13 cellular contexts compared by ENCODE assay signal in genomic region chr2:69483024-69483423, GRCh38. TPM values are rescaled to one million over a fixed set of nuclear protein-coding genes. Genes with fewer than 3 reads are reported as not detected.
DNase-seq lines count a peak whose midpoint lies in the region; ATAC-seq and TF ChIP-seq lines count a peak whose summit lies in the region.
"Had no signal": no experiment of that assay in that cellular context is flagged by ENCODE, and none has a peak within 500 bp of the region (broad histone marks: within the 10 kb centered on the region; RNA-seq: fewer than 3 reads in every experiment).

No MANE protein-coding gene starts in this region.

- H3K36me3 Mint-ChIP-seq in activated T-cell treated with anti-CD3 and anti-CD28 coated beads, Interleukin-2, amount 50 U/mL, for 72 hours (ENCODE audit: insufficient read depth in 2 of 2), result peaks cover 1 to 10% of the 10 kb centered on the region in 2 donors

- no peak overlapping the region for H3K4me3 ChIP-seq in subcutaneous abdominal adipose tissue (ENCODE audit: low read depth in 1 of 5, low read length in 5 of 5)
- H3K4me3 ChIP-seq: GM23248 had no signal

- H3K4me1 ChIP-seq in subcutaneous abdominal adipose tissue (ENCODE audit: control insufficient read depth in 5 of 5, insufficient read depth in 5 of 5, low read length in 5 of 5) (peaks cover 5 to 36% (median 25%) of the 10 kb centered on the region in 5 donors), foreskin keratinocyte (no peaks in the 10 kb centered on the region)

- H3K27me3 Mint-ChIP-seq in activated T-cell treated with anti-CD3 and anti-CD28 coated beads, Interleukin-2, amount 50 U/mL, for 72 hours (ENCODE audit: low read depth), result no peaks in the 10 kb centered on the region
- H3K27me3 Mint-ChIP-seq: activated naive CD4-positive, alpha-beta T cell treated with anti-CD3 and anti-CD28 coated beads, Interleukin-2, amount 10 ng/mL, durations not matched to agents 7 days and 5 days; central memory CD8-positive, alpha-beta T cell had no signal

- peak; percentile 39 to 63 for ATAC-seq in activated T-cell treated with anti-CD3 and anti-CD28 coated beads, Interleukin-2, amount 50 U/mL, for 72 hours (replicated peaks in 1 of 2)
- no peak for ATAC-seq in foreskin keratinocyte
- ATAC-seq: activated CD8-positive, alpha-beta T cell treated with anti-CD3 and anti-CD28 coated beads, Interleukin-2, amount 10 ng/mL, durations not matched to agents 7 days and 5 days had no signal

- H3K27me3 ChIP-seq in subcutaneous abdominal adipose tissue (ENCODE audit: control insufficient read depth in 5 of 5, insufficient read depth in 4 of 5, low read length in 5 of 5), result no peaks in the 10 kb centered on the region
- H3K27me3 ChIP-seq in foreskin keratinocyte, result no peaks in the 10 kb centered on the region

- H3K9ac ChIP-seq in subcutaneous abdominal adipose tissue (ENCODE audit: low read length in 5 of 5), result no peak overlapping the region
- H3K9ac ChIP-seq: GM23248 had no signal

- peak overlapping the region; percentile 83 for H3K27ac Mint-ChIP-seq in activated T-cell treated with anti-CD3 and anti-CD28 coated beads, Interleukin-2, amount 50 U/mL, for 72 hours
- H3K27ac Mint-ChIP-seq: activated CD8-positive, alpha-beta T cell treated with anti-CD3 and anti-CD28 coated beads, Interleukin-2, amount 10 ng/mL, durations not matched to agents 7 days and 5 days; activated naive CD4-positive, alpha-beta T cell treated with anti-CD3 and anti-CD28 coated beads, Interleukin-2, amount 10 ng/mL, durations not matched to agents 7 days and 5 days had no signal

- DNase-seq in activated T-cell treated with anti-CD3 and anti-CD28 coated beads, Interleukin-2, amount 50 U/mL, for 72 hours, result no peak
- no peak for DNase-seq in activated T-cell treated with anti-CD3 and anti-CD28 coated beads, Interleukin-2, amount 50 U/mL, for 48 hours
- DNase-seq in RPMI7951 (ENCODE audit: low read depth) (peak; percentile 19), glomerular visceral epithelial cell (ENCODE audit: extremely low spot score) (peak; percentile 36), T-helper 1 cell (no peak), foreskin keratinocyte (no peak), iPS-NIHi7 (ENCODE audit: extremely low spot score) (no peak)
- DNase-seq: activated CD8-positive, alpha-beta T cell treated with anti-CD3 and anti-CD28 coated beads, Interleukin-2, amount 10 ng/mL, durations not matched to agents 7 days and 5 days; activated naive CD4-positive, alpha-beta T cell treated with anti-CD3 and anti-CD28 coated beads, Interleukin-2, amount 10 ng/mL, durations not matched to agents 7 days and 5 days; AML-193; GM23248 had no signal

- peaks cover 6 to 20% (median 8%) of the 10 kb centered on the region in 5 donors for H3K36me3 ChIP-seq in subcutaneous abdominal adipose tissue (ENCODE audit: control insufficient read depth in 5 of 5, insufficient read depth in 5 of 5, low read length in 5 of 5)

- TF ChIP-seq CTCF in foreskin keratinocyte (conservative IDR thresholded peaks at IDR 0.05), result no peak

- H3K4me3 Mint-ChIP-seq in activated T-cell treated with anti-CD3 and anti-CD28 coated beads, Interleukin-2, amount 50 U/mL, for 72 hours, result no peak overlapping the region
- H3K4me3 Mint-ChIP-seq: activated CD8-positive, alpha-beta T cell treated with anti-CD3 and anti-CD28 coated beads, Interleukin-2, amount 10 ng/mL, durations not matched to agents 7 days and 5 days; activated naive CD4-positive, alpha-beta T cell treated with anti-CD3 and anti-CD28 coated beads, Interleukin-2, amount 10 ng/mL, durations not matched to agents 7 days and 5 days; central memory CD8-positive, alpha-beta T cell had no signal

- H3K9me3 Mint-ChIP-seq in activated T-cell treated with anti-CD3 and anti-CD28 coated beads, Interleukin-2, amount 50 U/mL, for 72 hours, result no peaks in the 10 kb centered on the region
- H3K9me3 Mint-ChIP-seq: activated naive CD4-positive, alpha-beta T cell treated with anti-CD3 and anti-CD28 coated beads, Interleukin-2, amount 10 ng/mL, durations not matched to agents 7 days and 5 days; central memory CD8-positive, alpha-beta T cell had no signal

- H3K9me3 ChIP-seq in subcutaneous abdominal adipose tissue (ENCODE audit: control insufficient read depth in 5 of 5, low read length in 5 of 5), result no peaks in the 10 kb centered on the region

- peaks cover 52% of the 10 kb centered on the region for H3K4me1 Mint-ChIP-seq in activated T-cell treated with anti-CD3 and anti-CD28 coated beads, Interleukin-2, amount 50 U/mL, for 72 hours (ENCODE audit: low read depth)

- peak overlapping the region; percentile 82 for H3K27ac ChIP-seq in subcutaneous abdominal adipose tissue (ENCODE audit: low read depth, low read length)
- no peak overlapping the region for H3K27ac ChIP-seq in foreskin keratinocyte
- H3K27ac ChIP-seq: GM23248 had no signal

RNA-seq across cellular contexts. Expression of gene NFU1, which starts 45.8 kb away (rescaled TPM):
- 10 to 100 TPM; 40.0 to 61.2 TPM for total RNA-seq in activated T-cell treated with anti-CD3 and anti-CD28 coated beads, Interleukin-2, amount 50 U/mL, for 72 hours
- total RNA-seq in RPMI7951 (2014; rRNA removed; shearing (Covaris generic)), result 64.6 and 89.0 TPM in 2 replicates
- 47.0 and 53.6 TPM in 2 replicates for total RNA-seq in foreskin keratinocyte
- 60.1 and 63.0 TPM in 2 replicates for polyA plus RNA-seq in foreskin keratinocyte

Comparison
In these comparisons a context has a peak if more than half of its experiments do, and no peak if none do; other contexts are left out.
1. DNase-seq: peak in RPMI7951 (single experiment) and glomerular visceral epithelial cell (single experiment); none in activated T-cell treated with anti-CD3 and anti-CD28 coated beads, Interleukin-2, amount 50 U/mL, for 72 hours (0 of 2), activated T-cell treated with anti-CD3 and anti-CD28 coated beads, Interleukin-2, amount 50 U/mL, for 48 hours (0 of 2), T-helper 1 cell (0 of 5), foreskin keratinocyte (0 of 2) and iPS-NIHi7 (single experiment).